20 cellular contexts compared by ENCODE assay signal in the genomic region with DNA sequence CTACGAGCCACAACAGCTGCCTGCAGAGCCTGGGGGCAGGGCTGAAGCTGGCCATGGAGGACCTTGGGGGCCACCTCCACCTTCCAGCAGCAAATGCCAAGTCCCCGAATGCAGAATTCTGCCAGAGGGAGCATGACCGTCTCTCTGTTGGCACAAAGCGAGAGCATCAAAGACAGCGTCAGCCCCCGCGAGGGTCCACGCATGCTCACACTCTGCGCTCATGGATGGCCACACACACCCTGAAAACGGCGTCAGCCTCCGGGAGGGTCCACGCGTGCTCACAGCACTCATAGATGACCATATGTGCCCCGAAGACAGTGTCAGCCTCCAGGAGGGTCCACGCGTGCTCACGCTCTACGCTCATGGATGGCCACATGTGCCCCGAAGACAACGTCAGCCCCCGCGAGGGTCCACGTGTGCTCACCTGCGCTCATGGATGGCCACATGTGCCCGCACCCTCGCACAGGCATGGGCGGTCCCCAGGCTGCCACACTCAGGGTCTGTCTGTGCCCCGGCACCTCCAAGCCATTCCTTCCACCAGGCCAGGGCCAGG. TPM values are rescaled to one million over a fixed set of nuclear protein-coding genes. Genes with fewer than 3 reads are reported as not detected.
DNase-seq lines count a peak whose midpoint lies in the region; FAIRE-seq and TF ChIP-seq lines count a peak whose summit lies in the region.
"Had no signal": no experiment of that assay in that cellular context is flagged by ENCODE, and none has a peak within 500 bp of the region (broad histone marks: within the 10 kb centered on the region; RNA-seq: fewer than 3 reads in every experiment).

No MANE protein-coding gene starts in this region.

- H3K4me1 ChIP-seq in BE2C (no peaks in the 10 kb centered on the region), kidney (ENCODE audit: control insufficient read depth in 1 of 2, insufficient read depth in 1 of 2, low read depth in 1 of 2, low read length in 2 of 2) (peaks cover 0 to 2% of the 10 kb centered on the region in 2 donors)
- H3K4me1 ChIP-seq: SJSA1 had no signal

- TF ChIP-seq CTCF in BE2C (IDR thresholded peaks at IDR 0.05; ENCODE audit: low read depth, low read length) (no peak), kidney (IDR thresholded peaks at IDR 0.05; ENCODE audit: borderline replicate concordance, extremely low read depth, insufficient read depth) (no peak)

- H3K36me3 ChIP-seq in BE2C (no peaks in the 10 kb centered on the region), kidney (ENCODE audit: control insufficient read depth in 1 of 2, insufficient read depth in 2 of 2, low read length in 2 of 2) (no peaks in the 10 kb centered on the region)
- H3K36me3 ChIP-seq: BLaER1 treated with 17β-estradiol and CSF1 and Interleukin-3, amounts not matched to agents 10 nM and 100 nM; SJSA1 had no signal

- DNase-seq in BE2C (peak; percentile 1), kidney (peak; percentile 70), posterior vena cava (ENCODE audit: low spot score) (peak; percentile 77), epidermal melanocyte (ENCODE audit: insufficient read length, low spot score) (no peak), pons (ENCODE audit: low spot score) (no peak), NCI-H1694 treated with DMSO at 0.1 percent for 48 hours (lab: John Stamatoyannopoulos, UW) (no peak), NCI-H526 (lab: John Stamatoyannopoulos, UW) (no peak)
- DNase-seq in effector CD4-positive, alpha-beta T cell, result peak; percentile 2
- DNase-seq: GF-D8, H7, NCI-H1048, NCI-H1694, NCI-H345, NCI-H69 had no signal

- no peak overlapping the region for H3K27ac ChIP-seq in kidney (ENCODE audit: low read depth in 2 of 2, low read length in 2 of 2)
- H3K27ac ChIP-seq: BLaER1 treated with 17β-estradiol and CSF1 and Interleukin-3, amounts not matched to agents 10 nM and 100 nM; KMS-11; SJSA1 had no signal

- H3K4me3 ChIP-seq in BE2C (ENCODE audit: low read depth, low read length), result no peak overlapping the region
- H3K4me3 ChIP-seq in kidney (ENCODE audit: low read length in 2 of 2), result no peak overlapping the region
- H3K4me3 ChIP-seq: BLaER1 treated with 17β-estradiol and CSF1 and Interleukin-3, amounts not matched to agents 10 nM and 100 nM; SJSA1 had no signal

- intact Hi-C loops in kidney (cut with DNase I), result no loop called here
- intact Hi-C loops in posterior vena cava (cut with DNase I), result no loop called here

- no peak for FAIRE-seq in kidney (lab: Jason Lieb, UNC)
- FAIRE-seq: A204.1, GM12891, GM18507 had no signal

- no peak overlapping the region for H3K9ac ChIP-seq in kidney (ENCODE audit: low read length in 2 of 2)
- H3K9ac ChIP-seq: BLaER1 treated with 17β-estradiol and CSF1 and Interleukin-3, amounts not matched to agents 10 nM and 100 nM; KMS-11 had no signal

- H3K9me3 ChIP-seq in BE2C, result no peaks in the 10 kb centered on the region
- no peaks in the 10 kb centered on the region for H3K9me3 ChIP-seq in kidney (ENCODE audit: control insufficient read depth in 1 of 2, low read length in 2 of 2)
- H3K9me3 ChIP-seq: BLaER1 treated with 17β-estradiol and CSF1 and Interleukin-3, amounts not matched to agents 10 nM and 100 nM; SJSA1 had no signal

- H3K27me3 ChIP-seq in BE2C, result no peaks in the 10 kb centered on the region
- H3K27me3 ChIP-seq: BLaER1 treated with 17β-estradiol and CSF1 and Interleukin-3, amounts not matched to agents 10 nM and 100 nM; SJSA1 had no signal

RNA-seq across cellular contexts. Expression of a gene that starts 46.5 kb away (rescaled TPM):
- 4.4 TPM for polyA plus RNA-seq in BE2C (2012; ENCODE audit: insufficient read depth, insufficient read length, low read depth)
- total RNA-seq in kidney, result 24.7 TPM
- polyA plus RNA-seq in kidney (ENCODE audit: insufficient read depth, low read depth, low replicate concordance), result 9.0 TPM
- total RNA-seq in posterior vena cava, result 1 to 10 TPM; 3.8 to 5.5 TPM

RNA-seq across cellular contexts. Expression of a gene that starts 46.8 kb away (rescaled TPM):
- 113 TPM for polyA plus RNA-seq in BE2C (2012; ENCODE audit: insufficient read depth, insufficient read length, low read depth)
- 162 TPM for total RNA-seq in kidney
- 158 TPM for polyA plus RNA-seq in kidney (ENCODE audit: insufficient read depth, low read depth, low replicate concordance)
- 100 to 1,000 TPM in 1 of 2 donors, 10 to 100 TPM in 1; 93.7 to 101 TPM for total RNA-seq in posterior vena cava

Comparison
In these comparisons a context has a peak if more than half of its experiments do, and no peak if none do; other contexts are left out.
1. DNase-seq: peak in BE2C (single experiment), effector CD4-positive, alpha-beta T cell (single experiment), kidney (single experiment) and posterior vena cava (single experiment); none in epidermal melanocyte (single experiment), pons (single experiment), NCI-H1694 treated with DMSO at 0.1 percent for 48 hours (single experiment) and NCI-H526 (0 of 2).